ENCODE assay signal across 20 cellular contexts in the genomic region with DNA sequence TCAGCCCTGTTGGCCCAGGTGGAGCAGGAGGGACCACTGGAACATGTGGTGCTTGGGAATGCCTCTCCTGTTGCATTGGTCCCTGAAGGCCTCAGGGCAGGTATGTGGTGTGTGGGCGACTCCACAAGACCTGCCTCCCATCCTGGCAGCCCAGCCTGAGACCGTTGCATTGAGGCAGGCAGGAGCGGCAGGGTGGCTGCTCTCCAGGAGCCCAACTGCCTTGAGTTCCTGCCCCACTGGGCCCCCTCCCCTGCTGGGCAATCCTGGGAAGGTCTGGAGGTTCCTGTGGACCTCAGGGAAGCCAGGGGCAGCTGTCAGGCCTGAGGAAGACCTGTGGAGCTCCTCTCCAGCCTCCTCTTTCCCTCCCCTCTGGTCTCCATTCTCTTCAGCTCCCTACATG. TPM values are rescaled to one million over a fixed set of nuclear protein-coding genes. Genes with fewer than 3 reads are reported as not detected.
A peak's percentile ranks its signal among the peaks of the same experiment; 100 is the strongest.
DNase-seq lines count a peak whose midpoint lies in the region; ATAC-seq and TF ChIP-seq lines count a peak whose summit lies in the region.
"Had no signal": no experiment of that assay in that cellular context is flagged by ENCODE, and none has a peak within 500 bp of the region (broad histone marks: within the 10 kb centered on the region; RNA-seq: fewer than 3 reads in every experiment).

No MANE protein-coding gene starts in this region.

- H3K4me1 ChIP-seq in left ventricle myocardium inferior: peaks cover 15% of the 10 kb centered on the region

- DNase-seq in activated naive CD4-positive, alpha-beta T cell treated with anti-CD3 and anti-CD28 coated beads, Interleukin-2, amount 10 ng/mL, durations not matched to agents 7 days and 5 days: no peak
- no peak for DNase-seq in activated naive CD4-positive, alpha-beta T cell treated with Interleukin-2 at 50 U/mL for 16 hours
- DNase-seq in T-cell (no peak), left lobe of liver (ENCODE audit: low spot score) (no peak), left ventricle myocardium inferior (no peak), mesenteric fat pad (ENCODE audit: low spot score) (no peak), ureter (ENCODE audit: low spot score) (no peak)
- DNase-seq: DMS 273 treated with DMSO at 0.1 percent for 48 hours, GF-D8, GOT3, Karpas-422, NCI-H1105 treated with DMSO at 0.1 percent for 48 hours, NCI-H1694 treated with DMSO at 0.1 percent for 48 hours, NCI-H2107, NCI-H226, NCI-H69, RPMI8226, SJCRH30 had no signal

- H3K9me3 Mint-ChIP-seq in activated naive CD4-positive, alpha-beta T cell treated with anti-CD3 and anti-CD28 coated beads, Interleukin-2, amount 10 ng/mL, durations not matched to agents 7 days and 5 days: peaks cover 3% of the 10 kb centered on the region
- no peaks in the 10 kb centered on the region for H3K9me3 Mint-ChIP-seq in T-cell
- H3K9me3 Mint-ChIP-seq in stimulated activated memory B cell treated with anti-CD40 and anti-IgM and Interleukin-4, amounts not matched to agents 10 μg/mL and 1 μg/mL and 100 μg/mL, for 72 hours: no peaks in the 10 kb centered on the region

- CTCF ChIA-PET in activated naive CD4-positive, alpha-beta T cell treated with anti-CD3 and anti-CD28 coated beads, Interleukin-2, amount 10 ng/mL, durations not matched to agents 7 days and 5 days (lab: Charles Lee): no interaction called here
- CTCF ChIA-PET in T-cell (lab: Charles Lee): interaction anchor here in 1 of 2 donors (0.5 kb wide), 1 partner anchor 226 kb away, joined by 7 read pairs; no protein-coding TSS in a partner anchor

- peaks cover 41% of the 10 kb centered on the region for H3K36me3 Mint-ChIP-seq in activated naive CD4-positive, alpha-beta T cell treated with anti-CD3 and anti-CD28 coated beads, Interleukin-2, amount 10 ng/mL, durations not matched to agents 7 days and 5 days
- peaks cover 46% of the 10 kb centered on the region for H3K36me3 Mint-ChIP-seq in T-cell
- H3K36me3 Mint-ChIP-seq in stimulated activated memory B cell treated with anti-CD40 and anti-IgM and Interleukin-4, amounts not matched to agents 10 μg/mL and 1 μg/mL and 100 μg/mL, for 72 hours: peaks cover 62% of the 10 kb centered on the region

- H3K9me3 ChIP-seq in left ventricle myocardium inferior (replicated peaks): no peaks in the 10 kb centered on the region

- intact Hi-C loops in left ventricle myocardium inferior (cut with micrococcal nuclease): no loop called here

- no peak overlapping the region for H3K27ac ChIP-seq in left ventricle myocardium inferior (replicated peaks)
- H3K27ac ChIP-seq: BLaER1, SJCRH30 had no signal

- H3K4me1 Mint-ChIP-seq in activated naive CD4-positive, alpha-beta T cell treated with anti-CD3 and anti-CD28 coated beads, Interleukin-2, amount 10 ng/mL, durations not matched to agents 7 days and 5 days: no peaks in the 10 kb centered on the region
- no peaks in the 10 kb centered on the region for H3K4me1 Mint-ChIP-seq in T-cell
- peaks cover 25% of the 10 kb centered on the region for H3K4me1 Mint-ChIP-seq in stimulated activated memory B cell treated with anti-CD40 and anti-IgM and Interleukin-4, amounts not matched to agents 10 μg/mL and 1 μg/mL and 100 μg/mL, for 72 hours

- no peak overlapping the region for H3K4me3 Mint-ChIP-seq in activated naive CD4-positive, alpha-beta T cell treated with anti-CD3 and anti-CD28 coated beads, Interleukin-2, amount 10 ng/mL, durations not matched to agents 7 days and 5 days
- H3K4me3 Mint-ChIP-seq in T-cell: no peak overlapping the region
- H3K4me3 Mint-ChIP-seq in stimulated activated memory B cell treated with anti-CD40 and anti-IgM and Interleukin-4, amounts not matched to agents 10 μg/mL and 1 μg/mL and 100 μg/mL, for 72 hours: no peak overlapping the region

- H3K27me3 Mint-ChIP-seq in activated naive CD4-positive, alpha-beta T cell treated with anti-CD3 and anti-CD28 coated beads, Interleukin-2, amount 10 ng/mL, durations not matched to agents 7 days and 5 days: no peaks in the 10 kb centered on the region
- no peaks in the 10 kb centered on the region for H3K27me3 Mint-ChIP-seq in T-cell
- no peaks in the 10 kb centered on the region for H3K27me3 Mint-ChIP-seq in stimulated activated memory B cell treated with anti-CD40 and anti-IgM and Interleukin-4, amounts not matched to agents 10 μg/mL and 1 μg/mL and 100 μg/mL, for 72 hours

- H3K4me3 ChIP-seq in left ventricle myocardium inferior: no peak overlapping the region
- H3K4me3 ChIP-seq: BLaER1, SJCRH30 had no signal

- ATAC-seq in T-cell (replicated peaks in 1 of 4) (no peak), left lobe of liver (peak; percentile 3)
- ATAC-seq in stimulated activated memory B cell treated with anti-CD40 and anti-IgM and Interleukin-4, amounts not matched to agents 10 μg/mL and 1 μg/mL and 100 μg/mL, for 72 hours: no peak

- peak overlapping the region; percentile 51 for H3K27ac Mint-ChIP-seq in activated naive CD4-positive, alpha-beta T cell treated with anti-CD3 and anti-CD28 coated beads, Interleukin-2, amount 10 ng/mL, durations not matched to agents 7 days and 5 days
- H3K27ac Mint-ChIP-seq in T-cell: peak overlapping the region; percentile 58 to 61
- peak overlapping the region; percentile 22 for H3K27ac Mint-ChIP-seq in stimulated activated memory B cell treated with anti-CD40 and anti-IgM and Interleukin-4, amounts not matched to agents 10 μg/mL and 1 μg/mL and 100 μg/mL, for 72 hours

- no peak for TF ChIP-seq CTCF in left ventricle myocardium inferior (IDR thresholded peaks at IDR 0.05; ENCODE audit: borderline replicate concordance)

- no peaks in the 10 kb centered on the region for H3K27me3 ChIP-seq in left ventricle myocardium inferior (ENCODE audit: low read depth)
- H3K27me3 ChIP-seq: BLaER1, SJCRH30 had no signal

- peaks cover 86% of the 10 kb centered on the region for H3K36me3 ChIP-seq in left ventricle myocardium inferior

- POLR2A ChIA-PET in T-cell (lab: Charles Lee): no interaction called here

RNA-seq across cellular contexts. Expression of gene MAVS, which starts 19.8 kb away (rescaled TPM):
- total RNA-seq in T-cell: 10 to 100 TPM; 25.7 to 46.9 (median 43.3) TPM
- total RNA-seq in left lobe of liver: 21.9 TPM
- total RNA-seq in left ventricle myocardium inferior: 44.9 TPM
- 43.5 TPM for total RNA-seq in mesenteric fat pad
- 49.2 TPM for total RNA-seq in ureter

RNA-seq across cellular contexts. Expression of gene PANK2, which starts 22.7 kb away (rescaled TPM):
- total RNA-seq in T-cell: 10 to 100 TPM; 45.0 to 67.0 (median 63.6) TPM
- total RNA-seq in left lobe of liver: 14.7 TPM
- 16.4 TPM for total RNA-seq in left ventricle myocardium inferior
- 31.1 TPM for total RNA-seq in mesenteric fat pad
- total RNA-seq in ureter: 40.1 TPM

RNA-seq across cellular contexts. Expression of gene AP5S1, which starts 46.1 kb away (rescaled TPM):
- total RNA-seq in T-cell (10 to 100 TPM; 11.5 to 17.3 (median 14.4) TPM), left lobe of liver (9.7 TPM), left ventricle myocardium inferior (11.3 TPM), mesenteric fat pad (13.2 TPM), ureter (13.6 TPM)
